Comparison of ENCODE assay signal across 1 cellular context in the genomic region with DNA sequence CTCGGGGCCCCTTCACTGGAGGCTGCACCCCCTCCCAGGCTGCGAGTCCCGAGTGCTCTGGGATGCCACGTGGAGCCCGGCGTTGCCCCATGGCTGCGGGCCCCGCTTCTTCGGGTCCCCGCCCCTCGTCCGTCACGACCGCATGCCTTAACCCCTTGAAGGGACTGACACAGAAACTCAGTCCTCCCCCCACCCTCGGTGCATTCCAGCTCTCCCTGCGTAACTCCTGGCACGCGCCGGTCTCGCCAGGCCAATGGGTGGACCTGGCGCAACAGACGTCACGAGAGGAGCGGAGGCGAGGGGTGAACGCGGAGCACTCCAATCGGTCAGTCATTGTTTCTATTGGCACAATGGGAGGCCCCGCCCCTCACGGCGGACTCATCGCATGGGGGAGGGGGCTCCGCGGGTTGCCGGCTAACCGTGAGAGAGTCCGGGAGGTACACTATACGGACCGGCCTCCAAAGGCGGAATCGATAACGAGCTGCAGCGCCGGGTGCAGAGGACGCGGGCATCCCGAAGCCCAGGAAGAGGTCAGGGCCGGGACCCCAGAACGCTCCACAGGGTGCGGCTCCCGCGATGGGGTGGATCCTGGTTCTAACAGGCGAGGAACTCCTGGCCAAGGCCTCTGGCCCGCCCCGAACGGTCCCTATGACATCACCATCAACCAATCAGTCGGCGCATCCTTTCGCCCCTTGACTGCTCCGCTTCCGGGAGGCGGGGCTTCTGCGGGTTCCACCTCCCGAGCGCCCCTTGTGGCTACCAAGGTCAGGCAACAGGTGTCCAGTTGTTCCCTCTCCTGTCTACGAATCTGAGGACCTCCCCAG.
TF ChIP-seq lines count a peak whose summit lies in the region.

No MANE protein-coding gene starts in this region.

TF ChIP-seq in HEK293, 187 proteins besides CTCF, POLR2A, EP300 and RAD21 (continued from another document and continues in another):
- TF ChIP-seq, protein P1, sequence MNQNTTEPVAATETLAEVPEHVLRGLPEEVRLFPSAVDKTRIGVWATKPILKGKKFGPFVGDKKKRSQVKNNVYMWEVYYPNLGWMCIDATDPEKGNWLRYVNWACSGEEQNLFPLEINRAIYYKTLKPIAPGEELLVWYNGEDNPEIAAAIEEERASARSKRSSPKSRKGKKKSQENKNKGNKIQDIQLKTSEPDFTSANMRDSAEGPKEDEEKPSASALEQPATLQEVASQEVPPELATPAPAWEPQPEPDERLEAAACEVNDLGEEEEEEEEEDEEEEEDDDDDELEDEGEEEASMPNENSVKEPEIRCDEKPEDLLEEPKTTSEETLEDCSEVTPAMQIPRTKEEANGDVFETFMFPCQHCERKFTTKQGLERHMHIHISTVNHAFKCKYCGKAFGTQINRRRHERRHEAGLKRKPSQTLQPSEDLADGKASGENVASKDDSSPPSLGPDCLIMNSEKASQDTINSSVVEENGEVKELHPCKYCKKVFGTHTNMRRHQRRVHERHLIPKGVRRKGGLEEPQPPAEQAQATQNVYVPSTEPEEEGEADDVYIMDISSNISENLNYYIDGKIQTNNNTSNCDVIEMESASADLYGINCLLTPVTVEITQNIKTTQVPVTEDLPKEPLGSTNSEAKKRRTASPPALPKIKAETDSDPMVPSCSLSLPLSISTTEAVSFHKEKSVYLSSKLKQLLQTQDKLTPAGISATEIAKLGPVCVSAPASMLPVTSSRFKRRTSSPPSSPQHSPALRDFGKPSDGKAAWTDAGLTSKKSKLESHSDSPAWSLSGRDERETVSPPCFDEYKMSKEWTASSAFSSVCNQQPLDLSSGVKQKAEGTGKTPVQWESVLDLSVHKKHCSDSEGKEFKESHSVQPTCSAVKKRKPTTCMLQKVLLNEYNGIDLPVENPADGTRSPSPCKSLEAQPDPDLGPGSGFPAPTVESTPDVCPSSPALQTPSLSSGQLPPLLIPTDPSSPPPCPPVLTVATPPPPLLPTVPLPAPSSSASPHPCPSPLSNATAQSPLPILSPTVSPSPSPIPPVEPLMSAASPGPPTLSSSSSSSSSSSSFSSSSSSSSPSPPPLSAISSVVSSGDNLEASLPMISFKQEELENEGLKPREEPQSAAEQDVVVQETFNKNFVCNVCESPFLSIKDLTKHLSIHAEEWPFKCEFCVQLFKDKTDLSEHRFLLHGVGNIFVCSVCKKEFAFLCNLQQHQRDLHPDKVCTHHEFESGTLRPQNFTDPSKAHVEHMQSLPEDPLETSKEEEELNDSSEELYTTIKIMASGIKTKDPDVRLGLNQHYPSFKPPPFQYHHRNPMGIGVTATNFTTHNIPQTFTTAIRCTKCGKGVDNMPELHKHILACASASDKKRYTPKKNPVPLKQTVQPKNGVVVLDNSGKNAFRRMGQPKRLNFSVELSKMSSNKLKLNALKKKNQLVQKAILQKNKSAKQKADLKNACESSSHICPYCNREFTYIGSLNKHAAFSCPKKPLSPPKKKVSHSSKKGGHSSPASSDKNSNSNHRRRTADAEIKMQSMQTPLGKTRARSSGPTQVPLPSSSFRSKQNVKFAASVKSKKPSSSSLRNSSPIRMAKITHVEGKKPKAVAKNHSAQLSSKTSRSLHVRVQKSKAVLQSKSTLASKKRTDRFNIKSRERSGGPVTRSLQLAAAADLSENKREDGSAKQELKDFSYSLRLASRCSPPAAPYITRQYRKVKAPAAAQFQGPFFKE (tag by site-specific recombination; IDR thresholded peaks at IDR 0.05; ENCODE audit: borderline replicate concordance) = no peak
- TF ChIP-seq ZNF302 (tag by site-specific recombination; IDR thresholded peaks at IDR 0.05; ENCODE audit: low read depth) (no peak), ZNF791 (tag by site-specific recombination; IDR thresholded peaks at IDR 0.05) (no peak), ZNF600 (tag by site-specific recombination; IDR thresholded peaks at IDR 0.05) (0 out of 2 replicates have a peak, but pooled peaks have one; percentile 1), KLF9 (tag by site-specific recombination; IDR thresholded peaks at IDR 0.05; ENCODE audit: low read depth) (peak; percentile 73), ZNF621 (tag by site-specific recombination; IDR thresholded peaks at IDR 0.05) (no peak), HOXA7 (CRISPR knock-in tag; IDR thresholded peaks at IDR 0.05; ENCODE audit: borderline replicate concordance) (no peak), ZNF19 (tag by site-specific recombination; IDR thresholded peaks at IDR 0.05; ENCODE audit: low read depth) (no peak), ZBTB48 (tag by site-specific recombination; IDR thresholded peaks at IDR 0.05) (0 out of 2 replicates have a peak, but pooled peaks have one; percentile 57), ZNF514 (tag by site-specific recombination; IDR thresholded peaks at IDR 0.05) (no peak), ZNF701 (tag by site-specific recombination; IDR thresholded peaks at IDR 0.05) (no peak), ZNF350 (tag by site-specific recombination; IDR thresholded peaks at IDR 0.05) (no peak), ZNF777 (tag by site-specific recombination; IDR thresholded peaks at IDR 0.05; ENCODE audit: borderline replicate concordance) (no peak), ZNF324 (tag by site-specific recombination; IDR thresholded peaks at IDR 0.05) (0 out of 2 replicates have a peak, but pooled peaks have one; percentile 23), ZSCAN30 (tag by site-specific recombination; IDR thresholded peaks at IDR 0.05) (peak; percentile 59; the same call in 1 of the 2 replicates), ZNF660 (tag by site-specific recombination; IDR thresholded peaks at IDR 0.05) (0 out of 2 replicates have a peak, but pooled peaks have one; percentile 11), ZNF174 (tag by site-specific recombination; IDR thresholded peaks at IDR 0.05) (no peak), ZNF239 (tag by site-specific recombination; IDR thresholded peaks at IDR 0.05) (no peak), ZNF138 (tag by site-specific recombination; IDR thresholded peaks at IDR 0.05; ENCODE audit: borderline replicate concordance) (no peak), ZNF335 (tag by site-specific recombination; conservative IDR thresholded peaks at IDR 0.05) (peak; percentile 81), ZNF624 (tag by site-specific recombination; IDR thresholded peaks at IDR 0.05) (no peak), ZNF221 (tag by site-specific recombination; IDR thresholded peaks at IDR 0.05; ENCODE audit: borderline replicate concordance) (no peak), REPIN1 (tag by site-specific recombination; IDR thresholded peaks at IDR 0.05; ENCODE audit: low read depth) (no peak), ZEB2 (tag by site-specific recombination; IDR thresholded peaks at IDR 0.05) (peak; percentile 96), ZNF623 (tag by site-specific recombination; IDR thresholded peaks at IDR 0.05) (peak; percentile 2; the same call in 1 of the 2 replicates), ZNF175 (tag by site-specific recombination; IDR thresholded peaks at IDR 0.05) (no peak), EGR2 (tag by site-specific recombination; IDR thresholded peaks at IDR 0.05; ENCODE audit: low read depth) (0 out of 2 replicates have a peak, but pooled peaks have one; percentile 32)
- TF ChIP-seq, protein P2, sequence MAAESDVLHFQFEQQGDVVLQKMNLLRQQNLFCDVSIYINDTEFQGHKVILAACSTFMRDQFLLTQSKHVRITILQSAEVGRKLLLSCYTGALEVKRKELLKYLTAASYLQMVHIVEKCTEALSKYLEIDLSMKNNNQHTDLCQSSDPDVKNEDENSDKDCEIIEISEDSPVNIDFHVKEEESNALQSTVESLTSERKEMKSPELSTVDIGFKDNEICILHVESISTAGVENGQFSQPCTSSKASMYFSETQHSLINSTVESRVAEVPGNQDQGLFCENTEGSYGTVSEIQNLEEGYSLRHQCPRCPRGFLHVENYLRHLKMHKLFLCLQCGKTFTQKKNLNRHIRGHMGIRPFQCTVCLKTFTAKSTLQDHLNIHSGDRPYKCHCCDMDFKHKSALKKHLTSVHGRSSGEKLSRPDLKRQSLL (tag by site-specific recombination; IDR thresholded peaks at IDR 0.05) = 0 out of 2 replicates have a peak, but pooled peaks have one; percentile 38
- TF ChIP-seq, protein P3, sequence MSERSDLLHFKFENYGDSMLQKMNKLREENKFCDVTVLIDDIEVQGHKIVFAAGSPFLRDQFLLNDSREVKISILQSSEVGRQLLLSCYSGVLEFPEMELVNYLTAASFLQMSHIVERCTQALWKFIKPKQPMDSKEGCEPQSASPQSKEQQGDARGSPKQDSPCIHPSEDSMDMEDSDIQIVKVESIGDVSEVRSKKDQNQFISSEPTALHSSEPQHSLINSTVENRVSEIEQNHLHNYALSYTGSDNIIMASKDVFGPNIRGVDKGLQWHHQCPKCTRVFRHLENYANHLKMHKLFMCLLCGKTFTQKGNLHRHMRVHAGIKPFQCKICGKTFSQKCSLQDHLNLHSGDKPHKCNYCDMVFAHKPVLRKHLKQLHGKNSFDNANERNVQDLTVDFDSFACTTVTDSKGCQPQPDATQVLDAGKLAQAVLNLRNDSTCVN (tag by site-specific recombination; optimal IDR thresholded peaks at IDR 0.05) = peak; percentile 80
- TF ChIP-seq, protein P4, sequence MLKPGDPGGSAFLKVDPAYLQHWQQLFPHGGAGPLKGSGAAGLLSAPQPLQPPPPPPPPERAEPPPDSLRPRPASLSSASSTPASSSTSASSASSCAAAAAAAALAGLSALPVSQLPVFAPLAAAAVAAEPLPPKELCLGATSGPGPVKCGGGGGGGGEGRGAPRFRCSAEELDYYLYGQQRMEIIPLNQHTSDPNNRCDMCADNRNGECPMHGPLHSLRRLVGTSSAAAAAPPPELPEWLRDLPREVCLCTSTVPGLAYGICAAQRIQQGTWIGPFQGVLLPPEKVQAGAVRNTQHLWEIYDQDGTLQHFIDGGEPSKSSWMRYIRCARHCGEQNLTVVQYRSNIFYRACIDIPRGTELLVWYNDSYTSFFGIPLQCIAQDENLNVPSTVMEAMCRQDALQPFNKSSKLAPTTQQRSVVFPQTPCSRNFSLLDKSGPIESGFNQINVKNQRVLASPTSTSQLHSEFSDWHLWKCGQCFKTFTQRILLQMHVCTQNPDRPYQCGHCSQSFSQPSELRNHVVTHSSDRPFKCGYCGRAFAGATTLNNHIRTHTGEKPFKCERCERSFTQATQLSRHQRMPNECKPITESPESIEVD (tag by site-specific recombination; IDR thresholded peaks at IDR 0.05) = no peak
- TF ChIP-seq, protein P5, sequence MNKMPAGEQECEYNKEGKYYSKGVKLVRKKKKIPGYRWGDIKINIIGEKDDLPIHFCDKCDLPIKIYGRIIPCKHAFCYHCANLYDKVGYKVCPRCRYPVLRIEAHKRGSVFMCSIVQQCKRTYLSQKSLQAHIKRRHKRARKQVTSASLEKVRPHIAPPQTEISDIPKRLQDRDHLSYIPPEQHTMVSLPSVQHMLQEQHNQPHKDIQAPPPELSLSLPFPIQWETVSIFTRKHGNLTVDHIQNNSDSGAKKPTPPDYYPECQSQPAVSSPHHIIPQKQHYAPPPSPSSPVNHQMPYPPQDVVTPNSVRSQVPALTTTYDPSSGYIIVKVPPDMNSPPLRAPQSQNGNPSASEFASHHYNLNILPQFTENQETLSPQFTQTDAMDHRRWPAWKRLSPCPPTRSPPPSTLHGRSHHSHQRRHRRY (tag by site-specific recombination; IDR thresholded peaks at IDR 0.05) = no peak
- TF ChIP-seq, protein P6, sequence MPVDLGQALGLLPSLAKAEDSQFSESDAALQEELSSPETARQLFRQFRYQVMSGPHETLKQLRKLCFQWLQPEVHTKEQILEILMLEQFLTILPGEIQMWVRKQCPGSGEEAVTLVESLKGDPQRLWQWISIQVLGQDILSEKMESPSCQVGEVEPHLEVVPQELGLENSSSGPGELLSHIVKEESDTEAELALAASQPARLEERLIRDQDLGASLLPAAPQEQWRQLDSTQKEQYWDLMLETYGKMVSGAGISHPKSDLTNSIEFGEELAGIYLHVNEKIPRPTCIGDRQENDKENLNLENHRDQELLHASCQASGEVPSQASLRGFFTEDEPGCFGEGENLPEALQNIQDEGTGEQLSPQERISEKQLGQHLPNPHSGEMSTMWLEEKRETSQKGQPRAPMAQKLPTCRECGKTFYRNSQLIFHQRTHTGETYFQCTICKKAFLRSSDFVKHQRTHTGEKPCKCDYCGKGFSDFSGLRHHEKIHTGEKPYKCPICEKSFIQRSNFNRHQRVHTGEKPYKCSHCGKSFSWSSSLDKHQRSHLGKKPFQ (tag by site-specific recombination; IDR thresholded peaks at IDR 0.05) = no peak
- TF ChIP-seq, protein P7, sequence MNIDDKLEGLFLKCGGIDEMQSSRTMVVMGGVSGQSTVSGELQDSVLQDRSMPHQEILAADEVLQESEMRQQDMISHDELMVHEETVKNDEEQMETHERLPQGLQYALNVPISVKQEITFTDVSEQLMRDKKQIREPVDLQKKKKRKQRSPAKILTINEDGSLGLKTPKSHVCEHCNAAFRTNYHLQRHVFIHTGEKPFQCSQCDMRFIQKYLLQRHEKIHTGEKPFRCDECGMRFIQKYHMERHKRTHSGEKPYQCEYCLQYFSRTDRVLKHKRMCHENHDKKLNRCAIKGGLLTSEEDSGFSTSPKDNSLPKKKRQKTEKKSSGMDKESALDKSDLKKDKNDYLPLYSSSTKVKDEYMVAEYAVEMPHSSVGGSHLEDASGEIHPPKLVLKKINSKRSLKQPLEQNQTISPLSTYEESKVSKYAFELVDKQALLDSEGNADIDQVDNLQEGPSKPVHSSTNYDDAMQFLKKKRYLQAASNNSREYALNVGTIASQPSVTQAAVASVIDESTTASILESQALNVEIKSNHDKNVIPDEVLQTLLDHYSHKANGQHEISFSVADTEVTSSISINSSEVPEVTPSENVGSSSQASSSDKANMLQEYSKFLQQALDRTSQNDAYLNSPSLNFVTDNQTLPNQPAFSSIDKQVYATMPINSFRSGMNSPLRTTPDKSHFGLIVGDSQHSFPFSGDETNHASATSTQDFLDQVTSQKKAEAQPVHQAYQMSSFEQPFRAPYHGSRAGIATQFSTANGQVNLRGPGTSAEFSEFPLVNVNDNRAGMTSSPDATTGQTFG (tag by site-specific recombination; IDR thresholded peaks at IDR 0.05; ENCODE audit: borderline replicate concordance) = no peak
- TF ChIP-seq, protein P8, sequence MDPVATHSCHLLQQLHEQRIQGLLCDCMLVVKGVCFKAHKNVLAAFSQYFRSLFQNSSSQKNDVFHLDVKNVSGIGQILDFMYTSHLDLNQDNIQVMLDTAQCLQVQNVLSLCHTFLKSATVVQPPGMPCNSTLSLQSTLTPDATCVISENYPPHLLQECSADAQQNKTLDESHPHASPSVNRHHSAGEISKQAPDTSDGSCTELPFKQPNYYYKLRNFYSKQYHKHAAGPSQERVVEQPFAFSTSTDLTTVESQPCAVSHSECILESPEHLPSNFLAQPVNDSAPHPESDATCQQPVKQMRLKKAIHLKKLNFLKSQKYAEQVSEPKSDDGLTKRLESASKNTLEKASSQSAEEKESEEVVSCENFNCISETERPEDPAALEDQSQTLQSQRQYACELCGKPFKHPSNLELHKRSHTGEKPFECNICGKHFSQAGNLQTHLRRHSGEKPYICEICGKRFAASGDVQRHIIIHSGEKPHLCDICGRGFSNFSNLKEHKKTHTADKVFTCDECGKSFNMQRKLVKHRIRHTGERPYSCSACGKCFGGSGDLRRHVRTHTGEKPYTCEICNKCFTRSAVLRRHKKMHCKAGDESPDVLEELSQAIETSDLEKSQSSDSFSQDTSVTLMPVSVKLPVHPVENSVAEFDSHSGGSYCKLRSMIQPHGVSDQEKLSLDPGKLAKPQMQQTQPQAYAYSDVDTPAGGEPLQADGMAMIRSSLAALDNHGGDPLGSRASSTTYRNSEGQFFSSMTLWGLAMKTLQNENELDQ (tag by site-specific recombination; IDR thresholded peaks at IDR 0.05; ENCODE audit: low read depth) = no peak
- TF ChIP-seq, protein P9, sequence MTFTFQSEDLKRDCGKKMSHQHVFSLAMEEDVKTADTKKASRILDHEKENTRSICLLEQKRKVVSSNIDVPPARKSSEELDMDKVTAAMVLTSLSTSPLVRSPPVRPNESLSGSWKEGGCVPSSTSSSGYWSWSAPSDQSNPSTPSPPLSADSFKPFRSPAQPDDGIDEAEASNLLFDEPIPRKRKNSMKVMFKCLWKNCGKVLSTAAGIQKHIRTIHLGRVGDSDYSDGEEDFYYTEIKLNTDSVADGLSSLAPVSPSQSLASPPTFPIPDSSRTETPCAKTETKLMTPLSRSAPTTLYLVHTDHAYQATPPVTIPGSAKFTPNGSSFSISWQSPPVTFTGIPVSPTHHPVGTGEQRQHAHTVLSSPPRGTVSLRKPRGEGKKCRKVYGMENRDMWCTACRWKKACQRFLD (tag by site-specific recombination; IDR thresholded peaks at IDR 0.05) = no peak
